Comparison of ENCODE assay signal across 6 cellular contexts in the genomic region with DNA sequence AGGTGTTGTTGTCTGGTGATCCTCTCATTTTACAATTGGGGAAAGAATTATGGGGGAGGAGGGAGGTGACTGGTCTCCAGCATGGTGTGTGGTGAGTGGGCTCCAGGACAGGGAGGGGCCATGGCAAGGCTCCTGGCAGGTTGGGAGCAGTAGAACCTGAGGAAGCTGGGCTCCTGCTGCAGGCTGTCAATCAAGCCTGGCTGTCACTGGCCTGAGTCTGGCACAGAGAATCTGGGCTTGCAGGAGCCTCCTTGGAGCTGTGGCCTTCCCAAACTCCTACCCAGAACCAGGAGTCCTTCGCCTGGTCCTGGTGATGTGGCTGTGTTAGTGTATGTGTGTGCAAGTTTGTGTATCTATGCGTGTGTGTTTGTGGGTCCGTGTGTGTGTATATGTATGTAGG.
"Had no signal": no experiment of that assay in that cellular context is flagged by ENCODE, and none has a peak within 500 bp of the region (broad histone marks: within the 10 kb centered on the region; RNA-seq: fewer than 3 reads in every experiment).

No MANE protein-coding gene starts in this region.

- DNase-seq: IMR-90, KBM-7, KG1 had no signal

- H3K27ac ChIP-seq: HL-60, KMS-11 had no signal

- H3K9ac ChIP-seq: KMS-11 had no signal

- H3K4me2 ChIP-seq: KMS-11 had no signal

- FAIRE-seq: HepG2 had no signal

- ATAC-seq: HepG2 had no signal
